ENCODE assay signal across 21 cellular contexts in genomic region chr22:44718418-44718817, GRCh38. TPM values are rescaled to one million over a fixed set of nuclear protein-coding genes. Genes with fewer than 3 reads are reported as not detected.
A peak's percentile ranks its signal among the peaks of the same experiment; 100 is the strongest.
DNase-seq lines count a peak whose midpoint lies in the region; ATAC-seq and TF ChIP-seq lines count a peak whose summit lies in the region.
"Had no signal": no experiment of that assay in that cellular context is flagged by ENCODE, and none has a peak within 500 bp of the region (broad histone marks: within the 10 kb centered on the region; RNA-seq: fewer than 3 reads in every experiment).

No MANE protein-coding gene starts in this region.

- H3K27me3 Mint-ChIP-seq in activated naive CD8-positive, alpha-beta T cell treated with anti-CD3 and anti-CD28 coated beads, Interleukin-2, amount 50 U/mL, for 24 hours: no peaks in the 10 kb centered on the region
- H3K27me3 Mint-ChIP-seq in activated naive CD8-positive, alpha-beta T cell treated with anti-CD3 and anti-CD28 coated beads for 36 hours: no peaks in the 10 kb centered on the region
- H3K27me3 Mint-ChIP-seq in effector memory CD8-positive, alpha-beta T cell: no peaks in the 10 kb centered on the region
- H3K27me3 Mint-ChIP-seq: activated CD4-positive, alpha-beta T cell treated with anti-CD3 and anti-CD28 coated beads, Interleukin-2, amount 10 ng/mL, durations not matched to agents 24 days and 14 days had no signal

- H3K36me3 ChIP-seq in right atrium auricular region (no peaks in the 10 kb centered on the region), esophagus squamous epithelium (peaks cover 0 to 59% (median 0%) of the 10 kb centered on the region in 3 donors)
- H3K36me3 ChIP-seq: MG63 had no signal

- no peaks in the 10 kb centered on the region for H3K9me3 Mint-ChIP-seq in activated naive CD8-positive, alpha-beta T cell treated with anti-CD3 and anti-CD28 coated beads, Interleukin-2, amount 50 U/mL, for 24 hours
- H3K9me3 Mint-ChIP-seq in activated naive CD8-positive, alpha-beta T cell treated with anti-CD3 and anti-CD28 coated beads for 36 hours: no peaks in the 10 kb centered on the region
- no peaks in the 10 kb centered on the region for H3K9me3 Mint-ChIP-seq in effector memory CD8-positive, alpha-beta T cell
- H3K9me3 Mint-ChIP-seq: activated CD4-positive, alpha-beta T cell treated with anti-CD3 and anti-CD28 coated beads, Interleukin-2, amount 10 ng/mL, durations not matched to agents 24 days and 14 days; activated naive CD4-positive, alpha-beta T cell treated with anti-CD3 and anti-CD28 coated beads, Interleukin-2, amount 50 U/mL, for 72 hours had no signal

- peaks cover 11% of the 10 kb centered on the region for H3K4me1 Mint-ChIP-seq in activated naive CD8-positive, alpha-beta T cell treated with anti-CD3 and anti-CD28 coated beads, Interleukin-2, amount 50 U/mL, for 24 hours
- peaks cover 8% of the 10 kb centered on the region for H3K4me1 Mint-ChIP-seq in activated naive CD8-positive, alpha-beta T cell treated with anti-CD3 and anti-CD28 coated beads for 36 hours
- H3K4me1 Mint-ChIP-seq in effector memory CD8-positive, alpha-beta T cell (ENCODE audit: low read depth in 2 of 2): peaks cover 22 to 50% of the 10 kb centered on the region in 2 donors

- TF ChIP-seq CTCF in right atrium auricular region (IDR thresholded peaks at IDR 0.05) (no peak), esophagus squamous epithelium (IDR thresholded peaks at IDR 0.05) (no peak)

- H3K4me1 ChIP-seq in right atrium auricular region (no peaks in the 10 kb centered on the region), esophagus squamous epithelium (peaks cover 0 to 15% (median 0%) of the 10 kb centered on the region in 3 donors)
- H3K4me1 ChIP-seq: suprapubic skin had no signal

- H3K27ac ChIP-seq in right atrium auricular region (no peak overlapping the region), esophagus squamous epithelium (peak overlapping the region in 1 of 4 donors; percentile 28)
- H3K27ac ChIP-seq: HL-60, suprapubic skin had no signal

- H3K36me3 Mint-ChIP-seq in activated naive CD8-positive, alpha-beta T cell treated with anti-CD3 and anti-CD28 coated beads, Interleukin-2, amount 50 U/mL, for 24 hours (ENCODE audit: low read depth): peaks cover 3% of the 10 kb centered on the region
- no peaks in the 10 kb centered on the region for H3K36me3 Mint-ChIP-seq in activated naive CD8-positive, alpha-beta T cell treated with anti-CD3 and anti-CD28 coated beads for 36 hours
- peaks cover 73% of the 10 kb centered on the region for H3K36me3 Mint-ChIP-seq in effector memory CD8-positive, alpha-beta T cell (ENCODE audit: insufficient read depth)
- H3K36me3 Mint-ChIP-seq: activated naive CD4-positive, alpha-beta T cell treated with anti-CD3 and anti-CD28 coated beads, Interleukin-2, amount 50 U/mL, for 72 hours had no signal

- WGBS in esophagus squamous epithelium, 2 donors: 72 to 88% methylated on average over 3 of the region's 3 CpGs

- no peak overlapping the region for H3K4me3 Mint-ChIP-seq in activated naive CD8-positive, alpha-beta T cell treated with anti-CD3 and anti-CD28 coated beads, Interleukin-2, amount 50 U/mL, for 24 hours
- H3K4me3 Mint-ChIP-seq in activated naive CD8-positive, alpha-beta T cell treated with anti-CD3 and anti-CD28 coated beads for 36 hours: no peak overlapping the region
- H3K4me3 Mint-ChIP-seq in effector memory CD8-positive, alpha-beta T cell: peak overlapping the region in 1 of 2 donors; percentile 62
- H3K4me3 Mint-ChIP-seq: activated CD4-positive, alpha-beta T cell treated with anti-CD3 and anti-CD28 coated beads, Interleukin-2, amount 10 ng/mL, durations not matched to agents 24 days and 14 days had no signal

- no peaks in the 10 kb centered on the region for H3K27me3 ChIP-seq in right atrium auricular region
- H3K27me3 ChIP-seq in esophagus squamous epithelium: no peaks in the 10 kb centered on the region
- H3K27me3 ChIP-seq: MG63, suprapubic skin had no signal

- intact Hi-C loops in esophagus squamous epithelium (cut with DNase I): no loop called here

- no peak for DNase-seq in activated naive CD8-positive, alpha-beta T cell treated with anti-CD3 and anti-CD28 coated beads, Interleukin-2, amount 50 U/mL, for 24 hours
- no peak for DNase-seq in activated naive CD8-positive, alpha-beta T cell treated with anti-CD3 and anti-CD28 coated beads for 36 hours
- peak in 2 of 3 experiments; percentile 37 for DNase-seq in effector memory CD8-positive, alpha-beta T cell
- DNase-seq in GM03348 (ENCODE audit: low spot score) (no peak), right atrium auricular region (ENCODE audit: low spot score) (no peak), esophagus squamous epithelium (lab: John Stamatoyannopoulos, UW) (no peak), superior temporal gyrus (ENCODE audit: extremely low spot score) (no peak)
- DNase-seq: activated CD4-positive, alpha-beta T cell treated with anti-CD3 and anti-CD28 coated beads, Interleukin-2, amount 10 ng/mL, durations not matched to agents 24 days and 14 days; activated T-cell treated with anti-CD3 and anti-CD28 coated beads, Interleukin-2, amount 50 U/mL, for 1 hour; effector memory CD4-positive, alpha-beta T cell; GF-D8; MG63; NCI-H1694; NCI-H748 treated with DMSO at 0.1 percent for 48 hours; occipital lobe; retina; SHP77 had no signal

- TF ChIP-seq POLR2A in esophagus squamous epithelium (IDR thresholded peaks at IDR 0.05): no peak

- H3K4me3 ChIP-seq in right atrium auricular region (no peak overlapping the region), esophagus squamous epithelium (no peak overlapping the region)
- H3K4me3 ChIP-seq: MG63, suprapubic skin had no signal

- ATAC-seq in activated naive CD8-positive, alpha-beta T cell treated with anti-CD3 and anti-CD28 coated beads, Interleukin-2, amount 50 U/mL, for 24 hours: peak; percentile 28
- ATAC-seq in HG03354 (IDR thresholded peaks at IDR 0.05; ENCODE audit: poor library complexity, severe bottlenecking, unreplicated experiment): peak; percentile 47
- peak; percentile 92 for ATAC-seq in effector memory CD8-positive, alpha-beta T cell (replicated peaks)

- H3K9me3 ChIP-seq in right atrium auricular region: no peaks in the 10 kb centered on the region
- no peaks in the 10 kb centered on the region for H3K9me3 ChIP-seq in esophagus squamous epithelium
- H3K9me3 ChIP-seq: MG63, suprapubic skin had no signal

- peak overlapping the region; percentile 2 for H3K27ac Mint-ChIP-seq in activated naive CD8-positive, alpha-beta T cell treated with anti-CD3 and anti-CD28 coated beads, Interleukin-2, amount 50 U/mL, for 24 hours
- H3K27ac Mint-ChIP-seq in activated naive CD8-positive, alpha-beta T cell treated with anti-CD3 and anti-CD28 coated beads for 36 hours: no peak overlapping the region
- H3K27ac Mint-ChIP-seq in effector memory CD8-positive, alpha-beta T cell: peak overlapping the region; percentile 47 to 89
- H3K27ac Mint-ChIP-seq: activated CD4-positive, alpha-beta T cell treated with anti-CD3 and anti-CD28 coated beads, Interleukin-2, amount 10 ng/mL, durations not matched to agents 24 days and 14 days had no signal

RNA-seq across cellular contexts. Expression of gene PRR5, which starts 16.4 kb away (rescaled TPM):
- 10 to 100 TPM; 22.3 to 24.6 TPM for total RNA-seq in activated naive CD8-positive, alpha-beta T cell treated with anti-CD3 and anti-CD28 coated beads for 36 hours
- total RNA-seq in right atrium auricular region: 10 to 100 TPM; 10.5 to 12.1 TPM
- total RNA-seq in esophagus squamous epithelium: 10 to 100 TPM; 20.8 to 33.0 (median 23.4) TPM

RNA-seq across cellular contexts. Expression of gene ARHGAP8, which starts 34.0 kb away (rescaled TPM):
- total RNA-seq in activated naive CD8-positive, alpha-beta T cell treated with anti-CD3 and anti-CD28 coated beads for 36 hours: 1 to 10 TPM; 3.2 TPM
- total RNA-seq in right atrium auricular region: under 1 TPM in 1 of 2 donors, not detected in 1; 0.24 TPM
- total RNA-seq in esophagus squamous epithelium: 10 to 100 TPM in 2 of 4 donors, 1 to 10 TPM in 2; 3.6 to 15.0 (median 11.5) TPM

Comparison
In these comparisons a context has a peak if more than half of its experiments do, and no peak if none do; other contexts are left out.
1. ATAC-seq: peak in every context shown above with its lines; median percentile 92 in effector memory CD8-positive, alpha-beta T cell; 47 in HG03354; 28 in activated naive CD8-positive, alpha-beta T cell treated with anti-CD3 and anti-CD28 coated beads, Interleukin-2, amount 50 U/mL, for 24 hours.
2. DNase-seq: peak in effector memory CD8-positive, alpha-beta T cell (2 of 3); none in activated naive CD8-positive, alpha-beta T cell treated with anti-CD3 and anti-CD28 coated beads, Interleukin-2, amount 50 U/mL, for 24 hours (single experiment), activated naive CD8-positive, alpha-beta T cell treated with anti-CD3 and anti-CD28 coated beads for 36 hours (single experiment), GM03348 (single experiment), right atrium auricular region (single experiment), esophagus squamous epithelium (single experiment) and superior temporal gyrus (single experiment).